Comparison of ENCODE assay signal across 9 cellular contexts in genomic region chr10:100730739-100731602, GRCh38. TPM values are rescaled to one million over a fixed set of nuclear protein-coding genes. Genes with fewer than 3 reads are reported as not detected.
DNase-seq lines count a peak whose midpoint lies in the region; ATAC-seq, FAIRE-seq and TF ChIP-seq lines count a peak whose summit lies in the region.
"Had no signal": no experiment of that assay in that cellular context is flagged by ENCODE, and none has a peak within 500 bp of the region (broad histone marks: within the 10 kb centered on the region; RNA-seq: fewer than 3 reads in every experiment).

No MANE protein-coding gene starts in this region.

- H3K9me3 ChIP-seq in BLaER1 treated with 17β-estradiol and CSF1 and Interleukin-3, amounts not matched to agents 10 nM and 100 nM (replicated peaks in 1 of 11) = peaks cover 0 to 13% (median 8%) of the 10 kb centered on the region in 11 experiments; a peak in 13 of 22 replicates
- no peaks in the 10 kb centered on the region for H3K9me3 ChIP-seq in K562 (replicated peaks; ENCODE audit: control insufficient read depth, insufficient read depth, low read depth, low read length)
- no peaks in the 10 kb centered on the region for H3K9me3 ChIP-seq in muscle layer of duodenum (ENCODE audit: control insufficient read depth in 1 of 2, low read length in 2 of 2)

- H2AFZ ChIP-seq in K562 (ENCODE audit: low read depth, low read length) = no peak overlapping the region

- intact Hi-C loops in K562 (cut with micrococcal nuclease) = no loop called here

- peak overlapping the region in 7 of 10 experiments; percentile 18 to 45 (median 34); a peak in 9 of 20 replicates for H3K4me3 ChIP-seq in BLaER1 treated with 17β-estradiol and CSF1 and Interleukin-3, amounts not matched to agents 10 nM and 100 nM
- H3K4me3 ChIP-seq in K562 = no peak overlapping the region
- peak overlapping the region; percentile 7 to 58 for H3K4me3 ChIP-seq in muscle layer of duodenum (ENCODE audit: low read depth in 1 of 2, low read length in 2 of 2)

- H3K36me3 ChIP-seq in BLaER1 treated with 17β-estradiol and CSF1 and Interleukin-3, amounts not matched to agents 10 nM and 100 nM = no peaks in the 10 kb centered on the region
- no peaks in the 10 kb centered on the region for H3K36me3 ChIP-seq in K562 (ENCODE audit: control insufficient read depth, insufficient read depth, low read length)
- no peaks in the 10 kb centered on the region for H3K36me3 ChIP-seq in muscle layer of duodenum (ENCODE audit: control insufficient read depth in 1 of 2, insufficient read depth in 2 of 2, low read length in 2 of 2)

- no peak for TF ChIP-seq RAD21 in K562 (CRISPR knock-in tag; conservative IDR thresholded peaks at IDR 0.05 in 1 of 2, IDR thresholded peaks at IDR 0.05 in 1 of 2)

- TF ChIP-seq EP300 in K562 (IDR thresholded peaks at IDR 0.05; ENCODE audit: low read length) = no peak

- in situ Hi-C loops in K562 (cut with MboI) = no loop called here

- CTCF ChIA-PET in K562 (lab: Yijun Ruan, JAX; ENCODE audit: low intra/inter-chr PET ratio) = no interaction called here

- FAIRE-seq in K562 (lab: Jason Lieb, UNC) (no peak), D721Med (lab: Jason Lieb, UNC) (no peak)

- TF ChIP-seq POLR2A in K562 (conservative IDR thresholded peaks at IDR 0.05) = no peak

- no TSS peak for BruUV-seq in K562 (replicated peaks; lab: Mats Ljungman, UMichigan)

- H3K4me1 ChIP-seq in BLaER1 treated with 17β-estradiol and CSF1 and Interleukin-3, amounts not matched to agents 10 nM and 100 nM = peaks cover 18 to 27% (median 23%) of the 10 kb centered on the region in 10 experiments
- H3K4me1 ChIP-seq in K562 (replicated peaks in 1 of 2; ENCODE audit: control insufficient read depth in 2 of 2, insufficient read depth in 2 of 2, low read length in 2 of 2) = peaks cover 0 to 22% of the 10 kb centered on the region in 2 experiments; a peak in 2 of 5 replicates
- peaks cover 0 to 28% of the 10 kb centered on the region in 2 donors for H3K4me1 ChIP-seq in muscle layer of duodenum (ENCODE audit: control insufficient read depth in 1 of 2, insufficient read depth in 2 of 2, low read length in 2 of 2)

- POLR2A ChIA-PET in K562 (lab: Yijun Ruan, JAX) = no interaction called here

- H3K27ac ChIP-seq in BLaER1 treated with 17β-estradiol and CSF1 and Interleukin-3, amounts not matched to agents 10 nM and 100 nM = no peak overlapping the region
- H3K27ac ChIP-seq in K562 (ENCODE audit: extremely low read depth, low read depth, low read length) (no peak overlapping the region), muscle layer of duodenum (ENCODE audit: low read length) (no peak overlapping the region)

- WGBS in K562 (ENCODE audit: insufficient coverage, low coverage, missing lambda C conversion rate) = 26% methylated on average over 31 of the region's 57 CpGs

- DNase-seq in HuH-7 (ENCODE audit: low spot score) (peak; percentile 65), K562 (ENCODE audit: extremely low read depth in 1 of 4, low spot score in 3 of 4) (no peak), D721Med (ENCODE audit: insufficient read length, low spot score) (no peak), NCI-H526 treated with DMSO at 0.1 percent for 48 hours (lab: John Stamatoyannopoulos, UW) (no peak), NCI-H1930 (lab: John Stamatoyannopoulos, UW) (no peak)

- ATAC-seq in GM19025 (IDR thresholded peaks at IDR 0.05; ENCODE audit: low read depth, unreplicated experiment) = peak; percentile 77
- ATAC-seq in K562 = no peak

- peak overlapping the region; percentile 45 to 88 (median 85) for H3K4me2 ChIP-seq in BLaER1 treated with 17β-estradiol and CSF1 and Interleukin-3, amounts not matched to agents 10 nM and 100 nM
- H3K4me2 ChIP-seq in K562 (ENCODE audit: insufficient read depth, low read length) = no peak overlapping the region

- no peak for TF ChIP-seq CTCF in K562 (IDR thresholded peaks at IDR 0.05 in 2 of 3, conservative IDR thresholded peaks at IDR 0.05 in 1 of 3; ENCODE audit: insufficient read depth in 2 of 3, low read depth in 1 of 3, low read length in 3 of 3)
- TF ChIP-seq CTCF in D721Med (IDR thresholded peaks at IDR 0.05; ENCODE audit: insufficient read depth, missing control alignments) = no peak

- peak overlapping the region in 2 of 11 experiments; percentile 17 to 42; a peak in 1 of 22 replicates for H3K9ac ChIP-seq in BLaER1 treated with 17β-estradiol and CSF1 and Interleukin-3, amounts not matched to agents 10 nM and 100 nM
- H3K9ac ChIP-seq in K562 (ENCODE audit: insufficient read depth in 1 of 2, low read depth in 2 of 2, low read length in 2 of 2) = no peak overlapping the region

- H3K27me3 ChIP-seq in BLaER1 treated with 17β-estradiol and CSF1 and Interleukin-3, amounts not matched to agents 10 nM and 100 nM = peaks cover 82 to 100% (median 97%) of the 10 kb centered on the region in 11 experiments
- peaks cover 18 to 47% of the 10 kb centered on the region in 2 experiments for H3K27me3 ChIP-seq in K562 (ENCODE audit: control insufficient read depth in 2 of 2, insufficient read depth in 2 of 2, low read length in 2 of 2)
- H3K27me3 ChIP-seq in muscle layer of duodenum (ENCODE audit: low read depth, low read length) = peaks cover 80% of the 10 kb centered on the region

- no peaks in the 10 kb centered on the region for H3K79me2 ChIP-seq in K562 (ENCODE audit: control insufficient read depth, insufficient read depth, low read length)

- H3K9me1 ChIP-seq in K562 (ENCODE audit: control insufficient read depth, insufficient read depth, low read length) = no peaks in the 10 kb centered on the region

- H4K20me1 ChIP-seq in BLaER1 treated with 17β-estradiol and CSF1 and Interleukin-3, amounts not matched to agents 10 nM and 100 nM = peaks cover 0 to 49% (median 5%) of the 10 kb centered on the region in 11 experiments; a peak in 9 of 22 replicates
- H4K20me1 ChIP-seq in K562 (replicated peaks; ENCODE audit: control insufficient read depth, insufficient read depth, low read length) = peaks cover 10% of the 10 kb centered on the region; the same call in 1 of the 2 replicates

TF ChIP-seq in K562, 482 proteins besides CTCF, POLR2A, EP300 and RAD21:
- TF ChIP-seq TFAP4 (CRISPR knock-in tag; IDR thresholded peaks at IDR 0.05; ENCODE audit: borderline replicate concordance) (no peak), NR2C2 (CRISPR knock-in tag; IDR thresholded peaks at IDR 0.05) (no peak), NR2C2 (tag; IDR thresholded peaks at IDR 0.05) (peak; percentile 59; the same call in 1 of the 2 replicates), TCF7L2 (IDR thresholded peaks at IDR 0.05; ENCODE audit: low read depth, low read length) (no peak), BHLHE40 (IDR thresholded peaks at IDR 0.05; ENCODE audit: low read length) (peak; percentile 34; the same call in 1 of the 2 replicates), KDM5B (IDR thresholded peaks at IDR 0.05; ENCODE audit: insufficient replicate concordance, low read depth, low read length) (no peak), RBM39 (optimal IDR thresholded peaks at IDR 0.05; ENCODE audit: low read depth, low read length) (no peak), PTBP1 (IDR thresholded peaks at IDR 0.05; ENCODE audit: low read depth, low read length) (no peak)

RNA-seq across cellular contexts. Expression of gene PAX2, which starts 14.4 kb away (rescaled TPM):
- not detected in 2 replicates for total RNA-seq in K562 (2011; cell fraction: chromatin; rRNA removed; ENCODE audit: low replicate concordance)
- not detected in 2 replicates for total RNA-seq in K562 (2011; cell fraction: nucleolus; rRNA removed)
- total RNA-seq in K562 (2011; cell fraction: nucleoplasm; rRNA removed) = not detected in 2 replicates
- total RNA-seq in K562 (2014; rRNA removed) = not detected in 2 replicates
- total RNA-seq in K562 (2014; rRNA removed; fragmentation: Illumina TruSeq; extraction: Trizol) = not detected in 2 replicates
- total RNA-seq in K562 (2015; rRNA removed; fragmentation: Illumina TruSeq; extraction: Trizol) = not detected in 2 replicates
- total RNA-seq in K562 (2021) = not detected in 2 replicates
- not detected in 2 replicates for polyA plus RNA-seq in K562 (2011; rRNA removed)
- polyA plus RNA-seq in K562 (2011; cell fraction: cytosol; rRNA removed) = not detected in 2 replicates
- polyA plus RNA-seq in K562 (2011; cell fraction: nucleus; rRNA removed) = not detected in 2 replicates
- polyA plus RNA-seq in K562 (2012) = not detected in 2 replicates
- polyA plus RNA-seq in K562 (2014; fragmentation: Illumina TruSeq; extraction: Trizol) = not detected in 2 replicates
- polyA plus RNA-seq in K562 (2014; fragmentation: Nextera tagmentation; extraction: Ambion mirVana) = not detected
- not detected in 2 replicates for polyA plus RNA-seq in K562 (2014; rRNA removed)
- polyA minus RNA-seq in K562 (2011; rRNA and poly(A)+ RNA removed) = not detected in 2 replicates
- not detected in 2 replicates for polyA minus RNA-seq in K562 (2011; cell fraction: cytosol; rRNA and poly(A)+ RNA removed)
- polyA minus RNA-seq in K562 (2011; cell fraction: nucleus; rRNA and poly(A)+ RNA removed) = not detected in 2 replicates
- total RNA-seq: dermis microvascular lymphatic vessel endothelial cell had no signal
